ENCODE assay signal across 8 cellular contexts in the genomic region with DNA sequence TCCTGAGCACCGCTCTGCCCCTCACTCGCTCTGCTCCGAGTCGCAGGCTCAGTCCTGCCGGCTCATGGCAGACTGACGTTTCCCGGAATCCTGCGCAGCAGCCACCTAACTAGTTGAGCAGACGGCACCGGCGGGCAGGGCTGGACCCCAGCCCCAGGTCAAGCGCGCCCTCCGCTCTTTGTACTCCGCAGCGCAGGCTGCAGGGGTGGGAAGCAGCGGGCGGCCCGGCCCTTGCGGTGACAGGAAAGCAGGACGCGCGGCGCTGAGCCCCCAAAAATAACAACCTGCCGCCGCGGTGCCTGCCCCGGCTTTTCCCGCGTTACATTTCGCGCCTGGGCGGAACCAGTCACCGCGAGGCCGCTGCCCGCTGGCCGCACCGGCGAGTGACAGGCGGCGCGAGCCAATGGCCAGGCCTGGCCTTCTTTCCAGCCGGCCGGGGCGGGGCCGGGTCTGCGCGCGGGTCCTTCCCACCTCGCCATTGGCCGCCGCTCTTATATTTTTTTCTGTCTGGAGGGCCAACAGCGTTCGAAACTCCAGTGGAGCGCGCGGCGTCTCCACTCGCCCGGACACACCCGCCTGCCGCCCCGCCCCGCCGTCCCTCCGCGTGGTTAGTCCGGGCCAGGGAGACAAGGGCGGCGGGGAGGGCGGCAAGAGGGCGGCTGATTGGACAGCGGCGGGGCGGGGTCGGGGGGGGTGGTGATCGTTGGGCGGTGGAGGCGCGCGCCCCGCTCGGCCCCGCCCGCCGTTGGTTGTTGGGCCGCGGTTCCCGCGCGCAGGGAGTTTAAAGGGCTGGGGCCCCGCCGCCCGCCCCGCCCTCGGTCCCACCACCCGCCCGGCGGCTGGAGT. TPM values are rescaled to one million over a fixed set of nuclear protein-coding genes. Genes with fewer than 3 reads are reported as not detected.
DNase-seq lines count a peak whose midpoint lies in the region; ATAC-seq and TF ChIP-seq lines count a peak whose summit lies in the region.

ZNF367 (minus strand) TSS at position 297 of the 846 bp plus-strand sequence. CDS start 338 bp downstream, outside the sequence.

- H3K27ac Mint-ChIP-seq in activated T-cell treated with anti-CD3 and anti-CD28 coated beads, Interleukin-2, amount 50 U/mL, for 24 hours = peak within 1 kb of the TSS; percentile 96

- H3K4me3 Mint-ChIP-seq in activated T-cell treated with anti-CD3 and anti-CD28 coated beads, Interleukin-2, amount 50 U/mL, for 24 hours = peak within 1 kb of the TSS; percentile 94

- peak within 1 kb of the TSS; percentile 85 to 97 for H3K4me3 ChIP-seq in muscle layer of duodenum (ENCODE audit: low read depth in 1 of 2, low read length in 2 of 2)

- peak; percentile 91 for TF ChIP-seq POLR2A in erythroblast (IDR thresholded peaks at IDR 0.05; ENCODE audit: low read length)

- no peaks in the 10 kb centered on the region for H3K36me3 ChIP-seq in muscle layer of duodenum (ENCODE audit: control insufficient read depth in 1 of 2, insufficient read depth in 2 of 2, low read length in 2 of 2)

- H3K9me3 ChIP-seq in muscle layer of duodenum (ENCODE audit: control insufficient read depth in 1 of 2, low read length in 2 of 2) = no peaks in the 10 kb centered on the region

- H3K36me3 Mint-ChIP-seq in activated T-cell treated with anti-CD3 and anti-CD28 coated beads, Interleukin-2, amount 50 U/mL, for 24 hours (ENCODE audit: low read depth) = peaks cover 28% of the 10 kb centered on the region

- H3K4me1 Mint-ChIP-seq in activated T-cell treated with anti-CD3 and anti-CD28 coated beads, Interleukin-2, amount 50 U/mL, for 24 hours (ENCODE audit: low read depth) = peaks cover 47% of the 10 kb centered on the region

- H3K4me1 ChIP-seq in muscle layer of duodenum (ENCODE audit: control insufficient read depth in 1 of 2, insufficient read depth in 2 of 2, low read length in 2 of 2) = peaks cover 8 to 26% of the 10 kb centered on the region in 2 donors

- no peaks in the 10 kb centered on the region for H3K27me3 Mint-ChIP-seq in activated T-cell treated with anti-CD3 and anti-CD28 coated beads, Interleukin-2, amount 50 U/mL, for 24 hours

- peak within 1 kb of the TSS; percentile 92 for H3K27ac ChIP-seq in muscle layer of duodenum (ENCODE audit: low read length)

- peak; percentile 57 for ATAC-seq in GM21737 (IDR thresholded peaks at IDR 0.05; ENCODE audit: unreplicated experiment)

- H3K27me3 ChIP-seq in muscle layer of duodenum (ENCODE audit: low read depth, low read length) = no peaks in the 10 kb centered on the region

- no peaks in the 10 kb centered on the region for H3K9me3 Mint-ChIP-seq in activated T-cell treated with anti-CD3 and anti-CD28 coated beads, Interleukin-2, amount 50 U/mL, for 24 hours

- DNase-seq in DMS79 (lab: John Stamatoyannopoulos, UW) = peak; percentile 80
- DNase-seq in KG1 (lab: John Stamatoyannopoulos, UW) = peak; percentile 93
- peak; percentile 94 for DNase-seq in activated T-cell treated with anti-CD3 and anti-CD28 coated beads, Interleukin-2, amount 50 U/mL, for 24 hours
- DNase-seq in erythroblast (lab: John Stamatoyannopoulos, UW) = peak; percentile 98
- peak; percentile 87 for DNase-seq in stimulated activated CD8-positive, alpha-beta memory T cell treated with anti-CD3 and anti-CD28 coated beads, Interleukin-7, amount 100 ng/mL, for 24 hours (ENCODE audit: low read depth)

TF ChIP-seq in PFSK-1, 5 proteins besides CTCF, POLR2A, EP300 and RAD21:
- TF ChIP-seq FOXP2 (optimal IDR thresholded peaks at IDR 0.05; ENCODE audit: borderline replicate concordance, extremely low read depth, extremely low read length, insufficient read depth) = no peak
- peak; percentile 41; the same call in 1 of the 2 replicates for TF ChIP-seq TAF1 (IDR thresholded peaks at IDR 0.05; ENCODE audit: borderline replicate concordance, insufficient read depth, low read length)
- peak; percentile 44; the same call in 1 of the 2 replicates for TF ChIP-seq POLR2AphosphoS5 (IDR thresholded peaks at IDR 0.05; ENCODE audit: low read depth, low read length)
- peak; percentile 82; the same call in 1 of the 2 replicates for TF ChIP-seq SIN3A (IDR thresholded peaks at IDR 0.05; ENCODE audit: borderline replicate concordance, insufficient read depth, low read length)
- TF ChIP-seq REST (IDR thresholded peaks at IDR 0.05; ENCODE audit: insufficient read depth in 1 of 2, low read depth in 2 of 2, low read length in 2 of 2) = no peak

RNA-seq across cellular contexts. Expression of gene ZNF367, which starts in this region (rescaled TPM):
- polyA plus RNA-seq in PFSK-1 (2012; ENCODE audit: insufficient read length, low read depth) = 5.0 TPM

Comparison
In these comparisons a context has a peak if more than half of its experiments do, and no peak if none do; other contexts are left out.
1. Peak in every context shown above with its lines: DNase-seq, ATAC-seq, H3K4me3 ChIP-seq and H3K27ac ChIP-seq.